In genomic region chr5:21391506-21391905, GRCh38 we compare ENCODE assay signal across 1 cellular context.
TF ChIP-seq lines count a peak whose summit lies in the region.

No MANE protein-coding gene starts in this region.

TF ChIP-seq in HepG2, 621 proteins besides CTCF, POLR2A, EP300 and RAD21 (continued from another document):
- TF ChIP-seq ARID4A (CRISPR knock-in tag; IDR thresholded peaks at IDR 0.05; ENCODE audit: borderline replicate concordance) = no peak
